Comparison of ENCODE assay signal across 8 cellular contexts in genomic region chr2:218406949-218407703, GRCh38. TPM values are rescaled to one million over a fixed set of nuclear protein-coding genes. Genes with fewer than 3 reads are reported as not detected.
A peak's percentile ranks its signal among the peaks of the same experiment; 100 is the strongest.
DNase-seq lines count a peak whose midpoint lies in the region; ATAC-seq and TF ChIP-seq lines count a peak whose summit lies in the region.

No MANE protein-coding gene starts in this region.

- no peaks in the 10 kb centered on the region for H3K9me3 Mint-ChIP-seq in activated T-helper 2 cell treated with anti-CD3 and anti-CD28 coated beads, Interferon-gamma antibody, Interleukin-2, Interleukin-4, amounts not matched to agents 10 μg/mL and 5 μg/mL and 100 μg/mL, durations not matched to agents 14 hours and 24 hours and 36 hours
- no peaks in the 10 kb centered on the region for H3K9me3 Mint-ChIP-seq in neural progenitor cell

- H3K4me1 Mint-ChIP-seq in activated T-helper 2 cell treated with anti-CD3 and anti-CD28 coated beads, Interferon-gamma antibody, Interleukin-2, Interleukin-4, amounts not matched to agents 10 μg/mL and 5 μg/mL and 100 μg/mL, durations not matched to agents 14 hours and 24 hours and 36 hours (ENCODE audit: low read depth) = peaks cover 33% of the 10 kb centered on the region
- peaks cover 19% of the 10 kb centered on the region for H3K4me1 Mint-ChIP-seq in neural progenitor cell

- intact Hi-C loops in PC-9 (cut with micrococcal nuclease; ENCODE audit: unreplicated experiment) = loop anchor here (1.0 to 2.0 kb wide), 4 partner anchors 38 to 241 kb away; partner anchors contain the start of genes CNOT9 and USP37
- intact Hi-C loops in activated T-helper 2 cell treated with anti-CD3 and anti-CD28 coated beads, Interferon-gamma antibody, Interleukin-2, Interleukin-4, amounts not matched to agents 10 μg/mL and 5 μg/mL and 100 μg/mL, durations not matched to agents 14 hours and 24 hours and 36 hours (cut with micrococcal nuclease) = loop anchor here (1.0 to 10.0 kb wide), 6 partner anchors 11 to 848 kb away; partner anchors contain the start of genes CNOT9, TUBA4A, TUBA4B and USP37

- DNase-seq in DMS53 (lab: John Stamatoyannopoulos, UW) = peak; percentile 73
- no peak for DNase-seq in PC-9
- peak; percentile 41 for DNase-seq in activated T-helper 2 cell treated with anti-CD3 and anti-CD28 coated beads, Interferon-gamma antibody, Interleukin-2, Interleukin-4, amounts not matched to agents 10 μg/mL and 5 μg/mL and 100 μg/mL, durations not matched to agents 14 hours and 24 hours and 36 hours (ENCODE audit: low spot score)
- peak; percentile 56 for DNase-seq in fibroblast of pulmonary artery (ENCODE audit: low read depth)
- DNase-seq in neural progenitor cell (ENCODE audit: low spot score) = peak; percentile 8
- DNase-seq in ureter (ENCODE audit: low spot score) = peak; percentile 77
- DNase-seq in GM20000 (ENCODE audit: low spot score) = no peak

- H4K20me1 ChIP-seq in PC-9 (ENCODE audit: insufficient read depth) (no peaks in the 10 kb centered on the region), neural progenitor cell (ENCODE audit: low read depth) (no peaks in the 10 kb centered on the region)

- CTCF ChIA-PET in PC-9 (lab: Charles Lee) = interaction anchor here (0.6 to 1.6 kb wide), 2 partner anchors 63 to 134 kb away, joined by 4 read pairs; no protein-coding TSS in a partner anchor

- H3K36me3 Mint-ChIP-seq in activated T-helper 2 cell treated with anti-CD3 and anti-CD28 coated beads, Interferon-gamma antibody, Interleukin-2, Interleukin-4, amounts not matched to agents 10 μg/mL and 5 μg/mL and 100 μg/mL, durations not matched to agents 14 hours and 24 hours and 36 hours (ENCODE audit: low read depth) = peaks cover 36% of the 10 kb centered on the region
- peaks cover 10% of the 10 kb centered on the region for H3K36me3 Mint-ChIP-seq in neural progenitor cell

- H3K4me1 ChIP-seq in PC-9 (replicated peaks; ENCODE audit: insufficient read depth) (peaks cover 17% of the 10 kb centered on the region), neural progenitor cell (peaks cover 12% of the 10 kb centered on the region)

- H3K27ac ChIP-seq in PC-9 = peak overlapping the region; percentile 46; the same call in 1 of the 2 replicates
- H3K27ac ChIP-seq in neural progenitor cell = peak overlapping the region; percentile 43

- H3K36me3 ChIP-seq in PC-9 (ENCODE audit: low read depth) (no peaks in the 10 kb centered on the region), neural progenitor cell (no peaks in the 10 kb centered on the region)

- POLR2A ChIA-PET in PC-9 (lab: Charles Lee; ENCODE audit: unreplicated experiment) = no interaction called here

- no peaks in the 10 kb centered on the region for H3K79me2 ChIP-seq in PC-9 (ENCODE audit: low read depth)
- no peaks in the 10 kb centered on the region for H3K79me2 ChIP-seq in neural progenitor cell (ENCODE audit: low read depth)

- H3F3A ChIP-seq in PC-9 (ENCODE audit: insufficient read depth, low read depth) = peaks cover 18% of the 10 kb centered on the region; the same call in 1 of the 2 replicates
- H3F3A ChIP-seq in neural progenitor cell (ENCODE audit: low read depth) = peaks cover 18% of the 10 kb centered on the region

- H3K4me3 Mint-ChIP-seq in activated T-helper 2 cell treated with anti-CD3 and anti-CD28 coated beads, Interferon-gamma antibody, Interleukin-2, Interleukin-4, amounts not matched to agents 10 μg/mL and 5 μg/mL and 100 μg/mL, durations not matched to agents 14 hours and 24 hours and 36 hours (ENCODE audit: low read depth) = peak overlapping the region; percentile 70
- peak overlapping the region; percentile 86 for H3K4me3 Mint-ChIP-seq in neural progenitor cell

- peak; percentile 7 for ATAC-seq in HG03025 (IDR thresholded peaks at IDR 0.05; ENCODE audit: low FRiP score, unreplicated experiment)

- peak overlapping the region; percentile 34 for H3K9ac ChIP-seq in neural progenitor cell

- H3K27me3 ChIP-seq in PC-9 (ENCODE audit: insufficient read depth, low read depth) = no peaks in the 10 kb centered on the region
- H3K27me3 ChIP-seq in neural progenitor cell = no peaks in the 10 kb centered on the region

- H3K9me3 ChIP-seq in PC-9 (ENCODE audit: insufficient read depth, low read depth) (no peaks in the 10 kb centered on the region), neural progenitor cell (ENCODE audit: low read depth) (no peaks in the 10 kb centered on the region)

- peak overlapping the region; percentile 63; the same call in 1 of the 2 replicates for H3K4me3 ChIP-seq in PC-9
- peak overlapping the region; percentile 42 for H3K4me3 ChIP-seq in fibroblast of pulmonary artery (replicated peaks; ENCODE audit: low read depth, low read length)
- H3K4me3 ChIP-seq in neural progenitor cell = peak overlapping the region; percentile 56

- TF ChIP-seq CTCF in PC-9 (conservative IDR thresholded peaks at IDR 0.05) (no peak), fibroblast of pulmonary artery (IDR thresholded peaks at IDR 0.05; ENCODE audit: low read length, missing control alignments) (no peak), neural progenitor cell (IDR thresholded peaks at IDR 0.05) (no peak), GM20000 (IDR thresholded peaks at IDR 0.05; ENCODE audit: extremely low read depth, missing control alignments) (no peak)

- peak overlapping the region; percentile 81 for H3K27ac Mint-ChIP-seq in activated T-helper 2 cell treated with anti-CD3 and anti-CD28 coated beads, Interferon-gamma antibody, Interleukin-2, Interleukin-4, amounts not matched to agents 10 μg/mL and 5 μg/mL and 100 μg/mL, durations not matched to agents 14 hours and 24 hours and 36 hours
- peak overlapping the region; percentile 93 for H3K27ac Mint-ChIP-seq in neural progenitor cell

- no peaks in the 10 kb centered on the region for H3K27me3 Mint-ChIP-seq in activated T-helper 2 cell treated with anti-CD3 and anti-CD28 coated beads, Interferon-gamma antibody, Interleukin-2, Interleukin-4, amounts not matched to agents 10 μg/mL and 5 μg/mL and 100 μg/mL, durations not matched to agents 14 hours and 24 hours and 36 hours (ENCODE audit: low read depth)
- H3K27me3 Mint-ChIP-seq in neural progenitor cell (ENCODE audit: insufficient read depth, low read depth) = peaks cover 2% of the 10 kb centered on the region

- BruUV-seq in PC-9 (replicated peaks; lab: Mats Ljungman, UMichigan) = TSS peak; percentile 28

- no peak overlapping the region for H2AFZ ChIP-seq in PC-9
- H2AFZ ChIP-seq in neural progenitor cell (replicated peaks) = peak overlapping the region; percentile 60

- peak overlapping the region; percentile 94 for H3K4me2 ChIP-seq in PC-9
- H3K4me2 ChIP-seq in neural progenitor cell = peak overlapping the region; percentile 92

- no peaks in the 10 kb centered on the region for H3K9me2 ChIP-seq in PC-9 (ENCODE audit: insufficient read depth)

RNA-seq across cellular contexts. Expression of gene CTDSP1, which starts 7.5 kb away (rescaled TPM):
- 61.8 and 69.6 TPM in 2 replicates for total RNA-seq in PC-9 (2021)
- total RNA-seq in activated T-helper 2 cell treated with anti-CD3 and anti-CD28 coated beads, Interferon-gamma antibody, Interleukin-2, Interleukin-4, amounts not matched to agents 10 μg/mL and 5 μg/mL and 100 μg/mL, durations not matched to agents 14 hours and 24 hours and 36 hours = 114 and 115 TPM in 2 replicates
- 31.3 and 70.5 TPM in 2 replicates for total RNA-seq in neural progenitor cell (ENCODE audit: low replicate concordance)
- 153 TPM for total RNA-seq in ureter

RNA-seq across cellular contexts. Expression of gene VIL1, which starts 11.8 kb away (rescaled TPM):
- total RNA-seq in PC-9 (2021) (not detected in 2 replicates), neural progenitor cell (ENCODE audit: low replicate concordance) (0.22 TPM in 1 of 2 replicates, not detected in the other), ureter (not detected)
- total RNA-seq in activated T-helper 2 cell treated with anti-CD3 and anti-CD28 coated beads, Interferon-gamma antibody, Interleukin-2, Interleukin-4, amounts not matched to agents 10 μg/mL and 5 μg/mL and 100 μg/mL, durations not matched to agents 14 hours and 24 hours and 36 hours = not detected in 2 replicates

RNA-seq across cellular contexts. Expression of gene SLC11A1, which starts 25.1 kb away (rescaled TPM):
- total RNA-seq in PC-9 (2021) (0.35 and 0.44 TPM in 2 replicates), neural progenitor cell (ENCODE audit: low replicate concordance) (0.03 TPM in 1 of 2 replicates, not detected in the other), ureter (16.5 TPM)
- 0.18 and 0.21 TPM in 2 replicates for total RNA-seq in activated T-helper 2 cell treated with anti-CD3 and anti-CD28 coated beads, Interferon-gamma antibody, Interleukin-2, Interleukin-4, amounts not matched to agents 10 μg/mL and 5 μg/mL and 100 μg/mL, durations not matched to agents 14 hours and 24 hours and 36 hours

RNA-seq across cellular contexts. Expression of gene CATIP, which starts 50.5 kb away (rescaled TPM):
- total RNA-seq in PC-9 (2021) = 1.1 and 2.4 TPM in 2 replicates
- total RNA-seq in activated T-helper 2 cell treated with anti-CD3 and anti-CD28 coated beads, Interferon-gamma antibody, Interleukin-2, Interleukin-4, amounts not matched to agents 10 μg/mL and 5 μg/mL and 100 μg/mL, durations not matched to agents 14 hours and 24 hours and 36 hours = not detected in 2 replicates
- 3.1 and 6.2 TPM in 2 replicates for total RNA-seq in neural progenitor cell (ENCODE audit: low replicate concordance)
- total RNA-seq in ureter = not detected

Comparison
In these comparisons a context has a peak if more than half of its experiments do, and no peak if none do; other contexts are left out.
1. DNase-seq: peak in DMS53 (single experiment), activated T-helper 2 cell treated with anti-CD3 and anti-CD28 coated beads, Interferon-gamma antibody, Interleukin-2, Interleukin-4, amounts not matched to agents 10 μg/mL and 5 μg/mL and 100 μg/mL, durations not matched to agents 14 hours and 24 hours and 36 hours (single experiment), fibroblast of pulmonary artery (single experiment), neural progenitor cell (single experiment) and ureter (single experiment); none in PC-9 (0 of 2) and GM20000 (single experiment).
2. RNA of gene SLC11A1, which starts 25.1 kb away (total RNA-seq): 16.5 TPM in ureter (single experiment); 0.35 to 0.44 TPM in PC-9, 0.18 to 0.21 TPM in activated T-helper 2 cell treated with anti-CD3 and anti-CD28 coated beads, Interferon-gamma antibody, Interleukin-2, Interleukin-4, amounts not matched to agents 10 μg/mL and 5 μg/mL and 100 μg/mL, durations not matched to agents 14 hours and 24 hours and 36 hours and 0.03 TPM in neural progenitor cell; every median in the first group is over 10 times any median in the second.
3. Peak in every context shown above with its lines, with median percentiles within 50 percentile points of each other: H3K4me3 ChIP-seq.